ENCODE assay signal across 8 cellular contexts in the genomic region with DNA sequence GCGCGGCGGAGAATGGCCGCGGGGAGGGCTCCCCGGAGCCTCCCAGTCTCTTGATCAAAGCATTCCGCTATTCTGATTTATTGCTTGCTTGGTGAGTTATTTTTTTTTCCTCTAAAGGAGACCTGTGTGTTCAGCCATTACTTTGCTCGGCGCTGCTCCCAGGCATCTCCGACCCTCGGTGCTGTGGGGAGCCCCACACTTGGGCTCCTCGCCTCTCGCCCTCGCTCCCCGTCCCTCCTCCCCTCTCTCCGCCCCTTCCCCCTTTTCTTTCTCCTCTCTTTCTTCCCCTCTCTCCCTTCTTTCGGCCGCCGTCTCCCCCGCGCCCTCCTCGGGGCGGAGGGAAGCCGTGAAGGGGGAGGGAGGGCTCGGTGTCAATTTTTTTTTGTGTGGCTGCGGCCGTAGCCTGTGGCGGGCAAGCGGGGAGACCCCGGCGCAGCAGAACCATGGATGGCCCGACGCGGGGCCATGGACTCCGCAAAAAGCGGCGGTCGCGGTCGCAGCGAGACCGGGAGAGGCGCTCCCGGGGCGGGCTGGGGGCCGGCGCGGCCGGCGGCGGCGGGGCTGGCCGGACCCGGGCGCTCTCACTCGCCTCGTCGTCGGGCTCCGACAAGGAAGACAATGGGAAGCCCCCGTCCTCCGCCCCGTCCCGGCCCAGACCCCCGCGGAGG. TPM values are rescaled to one million over a fixed set of nuclear protein-coding genes. Genes with fewer than 3 reads are reported as not detected.
DNase-seq lines count a peak whose midpoint lies in the region; ATAC-seq lines count a peak whose summit lies in the region.

No MANE protein-coding gene starts in this region.

- H3K27ac ChIP-seq in CD4-positive, CD25-positive, alpha-beta regulatory T cell (ENCODE audit: insufficient read depth, low read length, poor library complexity, severe bottlenecking), result no peak overlapping the region
- peak overlapping the region; percentile 47 for H3K27ac ChIP-seq in HUES48 (ENCODE audit: low read depth, low read length)

- H3K27ac Mint-ChIP-seq in CD4-positive, CD25-positive, alpha-beta regulatory T cell, result no peak overlapping the region
- no peak overlapping the region for H3K27ac Mint-ChIP-seq in activated naive CD8-positive, alpha-beta T cell treated with anti-CD3 and anti-CD28 coated beads, Interleukin-2, amount 10 ng/mL, durations not matched to agents 7 days and 5 days

- H3K4me3 ChIP-seq in CD4-positive, CD25-positive, alpha-beta regulatory T cell (ENCODE audit: low read depth, low read length), result no peak overlapping the region
- H3K4me3 ChIP-seq in HUES48 (ENCODE audit: low read depth, low read length) (peak overlapping the region; percentile 85), iPS-18c (ENCODE audit: insufficient read depth, low read depth, low read length) (peak overlapping the region; percentile 63)

- H3K36me3 ChIP-seq in CD4-positive, CD25-positive, alpha-beta regulatory T cell (ENCODE audit: control insufficient read depth, insufficient read depth, low read length), result no peaks in the 10 kb centered on the region
- H3K36me3 ChIP-seq in HUES48 (ENCODE audit: control insufficient read depth, insufficient read depth, low read length), result no peaks in the 10 kb centered on the region

- H3K4me3 Mint-ChIP-seq in CD4-positive, CD25-positive, alpha-beta regulatory T cell, result peak overlapping the region in 3 of 4 donors; percentile 32 to 83 (median 73)
- peak overlapping the region; percentile 71 for H3K4me3 Mint-ChIP-seq in activated naive CD8-positive, alpha-beta T cell treated with anti-CD3 and anti-CD28 coated beads, Interleukin-2, amount 10 ng/mL, durations not matched to agents 7 days and 5 days

- no peak for ATAC-seq in CD4-positive, CD25-positive, alpha-beta regulatory T cell (ENCODE audit: low read depth in 2 of 2)
- no peak for ATAC-seq in activated naive CD8-positive, alpha-beta T cell treated with anti-CD3 and anti-CD28 coated beads, Interleukin-2, amount 10 ng/mL, durations not matched to agents 7 days and 5 days (ENCODE audit: low read depth)
- ATAC-seq in GM18861 (IDR thresholded peaks at IDR 0.05; ENCODE audit: unreplicated experiment) (no peak), HG03457 (IDR thresholded peaks at IDR 0.05; ENCODE audit: unreplicated experiment) (no peak), left lobe of liver (no peak)

- POLR2A ChIA-PET in activated naive CD8-positive, alpha-beta T cell treated with anti-CD3 and anti-CD28 coated beads, Interleukin-2, amount 10 ng/mL, durations not matched to agents 7 days and 5 days (lab: Charles Lee), result no interaction called here

- peaks cover 0 to 2% of the 10 kb centered on the region in 2 experiments for H3K9me3 ChIP-seq in CD4-positive, CD25-positive, alpha-beta regulatory T cell (ENCODE audit: control insufficient read depth in 2 of 2, low read length in 2 of 2)
- H3K9me3 ChIP-seq in HUES48 (ENCODE audit: control insufficient read depth, insufficient read depth, low read length) (no peaks in the 10 kb centered on the region), iPS-18c (ENCODE audit: control insufficient read depth, insufficient read depth, low read length) (no peaks in the 10 kb centered on the region)

- peaks cover 0 to 4% (median 0%) of the 10 kb centered on the region in 7 donors for H3K9me3 Mint-ChIP-seq in CD4-positive, CD25-positive, alpha-beta regulatory T cell
- no peaks in the 10 kb centered on the region for H3K9me3 Mint-ChIP-seq in activated naive CD8-positive, alpha-beta T cell treated with anti-CD3 and anti-CD28 coated beads, Interleukin-2, amount 10 ng/mL, durations not matched to agents 7 days and 5 days

- no peaks in the 10 kb centered on the region for H3K36me3 Mint-ChIP-seq in CD4-positive, CD25-positive, alpha-beta regulatory T cell
- H3K36me3 Mint-ChIP-seq in activated naive CD8-positive, alpha-beta T cell treated with anti-CD3 and anti-CD28 coated beads, Interleukin-2, amount 10 ng/mL, durations not matched to agents 7 days and 5 days, result no peaks in the 10 kb centered on the region

- peaks cover 23% of the 10 kb centered on the region for H3K27me3 Mint-ChIP-seq in CD4-positive, CD25-positive, alpha-beta regulatory T cell
- H3K27me3 Mint-ChIP-seq in activated naive CD8-positive, alpha-beta T cell treated with anti-CD3 and anti-CD28 coated beads, Interleukin-2, amount 10 ng/mL, durations not matched to agents 7 days and 5 days, result peaks cover 48% of the 10 kb centered on the region

- H3K4me1 ChIP-seq in CD4-positive, CD25-positive, alpha-beta regulatory T cell (ENCODE audit: control insufficient read depth, insufficient read depth, low read length, poor library complexity, severe bottlenecking), result peaks cover 18% of the 10 kb centered on the region
- H3K4me1 ChIP-seq in HUES48 (ENCODE audit: control insufficient read depth, insufficient read depth, low read length), result peaks cover 11% of the 10 kb centered on the region

- no peak for DNase-seq in CD4-positive, CD25-positive, alpha-beta regulatory T cell
- no peak for DNase-seq in activated naive CD8-positive, alpha-beta T cell treated with anti-CD3 and anti-CD28 coated beads, Interleukin-2, amount 10 ng/mL, durations not matched to agents 7 days and 5 days
- peak; percentile 24 for DNase-seq in stimulated activated CD8-positive, alpha-beta memory T cell treated with anti-CD3 and anti-CD28 coated beads, Interleukin-4, amount 100 ng/mL, for 48 hours
- no peak for DNase-seq in left lobe of liver (ENCODE audit: low spot score)

- H3K4me1 Mint-ChIP-seq in CD4-positive, CD25-positive, alpha-beta regulatory T cell, result peaks cover 0 to 16% (median 4%) of the 10 kb centered on the region in 4 donors
- peaks cover 11% of the 10 kb centered on the region for H3K4me1 Mint-ChIP-seq in activated naive CD8-positive, alpha-beta T cell treated with anti-CD3 and anti-CD28 coated beads, Interleukin-2, amount 10 ng/mL, durations not matched to agents 7 days and 5 days

- H3K9ac ChIP-seq in HUES48 (ENCODE audit: low read depth, low read length), result no peak overlapping the region

- H3K27me3 ChIP-seq in CD4-positive, CD25-positive, alpha-beta regulatory T cell (ENCODE audit: control insufficient read depth, insufficient read depth, low read length), result peaks cover 23% of the 10 kb centered on the region
- H3K27me3 ChIP-seq in HUES48 (ENCODE audit: control insufficient read depth, insufficient read depth, low read length), result peaks cover 80% of the 10 kb centered on the region

RNA-seq across cellular contexts. Expression of a gene that starts 1.1 kb away (rescaled TPM):
- 32.4 TPM for total RNA-seq in CD4-positive, CD25-positive, alpha-beta regulatory T cell
- 1 to 10 TPM in 1 of 4 donors, under 1 TPM in 3; 0.47 to 3.0 (median 0.64) TPM for polyA plus RNA-seq in CD4-positive, CD25-positive, alpha-beta regulatory T cell
- 10 to 100 TPM; 17.5 to 23.8 TPM for total RNA-seq in activated naive CD8-positive, alpha-beta T cell treated with anti-CD3 and anti-CD28 coated beads, Interleukin-2, amount 10 ng/mL, durations not matched to agents 7 days and 5 days
- 26.1 TPM for total RNA-seq in left lobe of liver
